10 cellular contexts compared by ENCODE assay signal in genomic region chr18:13539050-13539449, GRCh38.
DNase-seq lines count a peak whose midpoint lies in the region; ATAC-seq, FAIRE-seq and TF ChIP-seq lines count a peak whose summit lies in the region.
"Had no signal": no experiment of that assay in that cellular context is flagged by ENCODE, and none has a peak within 500 bp of the region (broad histone marks: within the 10 kb centered on the region; RNA-seq: fewer than 3 reads in every experiment).

No MANE protein-coding gene starts in this region.

- WGBS in hepatocyte (ENCODE audit: low lambda C conversion rate, missing lambda C conversion rate): 41% methylated on average over 6 of the region's 6 CpGs

- BruUV-seq in A673 (replicated peaks; lab: Mats Ljungman, UMichigan): no TSS peak

- peak overlapping the region; percentile 85 for H3K27ac Mint-ChIP-seq in activated B cell treated with CpG ODN at 0.5 μM for 24 hours

- H3K9me3 Mint-ChIP-seq in activated B cell treated with CpG ODN at 0.5 μM for 24 hours: no peaks in the 10 kb centered on the region

- H3K4me1 ChIP-seq in A673 (ENCODE audit: insufficient read depth, low read length, poor library complexity, severe bottlenecking) (peaks cover 32% of the 10 kb centered on the region), hepatocyte (ENCODE audit: insufficient read depth) (peaks cover 56% of the 10 kb centered on the region)

- intact Hi-C loops in A673 (cut with micrococcal nuclease; ENCODE audit: unreplicated experiment): no loop called here
- intact Hi-C loops in activated B cell treated with CpG ODN at 0.5 μM for 24 hours (cut with micrococcal nuclease): loop anchor here (1.0 to 5.0 kb wide), 3 partner anchors 28 to 72 kb away; no protein-coding TSS in a partner anchor

- H3K27me3 Mint-ChIP-seq in activated B cell treated with CpG ODN at 0.5 μM for 24 hours: no peaks in the 10 kb centered on the region

- peaks cover 44% of the 10 kb centered on the region for H3K4me1 Mint-ChIP-seq in activated B cell treated with CpG ODN at 0.5 μM for 24 hours

- no peaks in the 10 kb centered on the region for H4K20me1 ChIP-seq in hepatocyte (ENCODE audit: insufficient read depth, poor library complexity, severe bottlenecking)

- peak overlapping the region; percentile 22 for H3K4me2 ChIP-seq in hepatocyte

- FAIRE-seq in GM18507 (lab: Jason Lieb, UNC): peak; percentile 55
- FAIRE-seq: TTC549 had no signal

- DNase-seq in A673 (ENCODE audit: low spot score) (peak; percentile 42), GM18507 (ENCODE audit: extremely low spot score, insufficient read length, low read depth) (no peak), activated B cell treated with CpG ODN at 0.5 μM for 24 hours (no peak), hepatocyte (ENCODE audit: low spot score) (no peak), AG20443 (ENCODE audit: low spot score) (no peak), DMS53 treated with DMSO at 0.1 percent for 48 hours (lab: John Stamatoyannopoulos, UW; ENCODE audit: unreplicated experiment) (no peak), GM19240 (ENCODE audit: insufficient read length, low spot score) (no peak)
- DNase-seq: NCI-H187 had no signal

- CTCF ChIA-PET in A673 (lab: Charles Lee): no interaction called here
- CTCF ChIA-PET in activated B cell treated with CpG ODN at 0.5 μM for 24 hours (lab: Charles Lee): interaction anchor here (1.4 to 2.4 kb wide), 2 partner anchors 19 to 90 kb away, joined by 6 to 11 read pairs; no protein-coding TSS in a partner anchor

- H3K27me3 ChIP-seq in A673 (replicated peaks; ENCODE audit: insufficient read depth, low read depth, low read length, poor library complexity) (peaks cover 5% of the 10 kb centered on the region), hepatocyte (no peaks in the 10 kb centered on the region)

- H3K9me2 ChIP-seq in hepatocyte (replicated peaks; ENCODE audit: insufficient read depth): no peaks in the 10 kb centered on the region

- H3K9me3 ChIP-seq in A673 (ENCODE audit: low read depth, low read length, poor library complexity, severe bottlenecking) (no peaks in the 10 kb centered on the region), hepatocyte (ENCODE audit: low read depth) (no peaks in the 10 kb centered on the region)

- H3K36me3 ChIP-seq in A673 (ENCODE audit: insufficient read depth, low read length, poor library complexity, severe bottlenecking) (no peaks in the 10 kb centered on the region), hepatocyte (replicated peaks; ENCODE audit: insufficient read depth, low read depth) (no peaks in the 10 kb centered on the region)

- H3K36me3 Mint-ChIP-seq in activated B cell treated with CpG ODN at 0.5 μM for 24 hours (ENCODE audit: low read depth): no peaks in the 10 kb centered on the region

- ATAC-seq in activated B cell treated with CpG ODN at 0.5 μM for 24 hours (ENCODE audit: low read depth): peak; percentile 81
- no peak for ATAC-seq in GM18520 (IDR thresholded peaks at IDR 0.05; ENCODE audit: unreplicated experiment)

- H3K27ac ChIP-seq in A673 (ENCODE audit: low read depth, low read length, poor library complexity, severe bottlenecking): no peak overlapping the region
- H3K27ac ChIP-seq in hepatocyte: peak overlapping the region; percentile 72

- peaks cover 2% of the 10 kb centered on the region for H3K79me2 ChIP-seq in hepatocyte

- peak overlapping the region; percentile 75 for H3K4me3 Mint-ChIP-seq in activated B cell treated with CpG ODN at 0.5 μM for 24 hours

- POLR2A ChIA-PET in A673 (lab: Charles Lee; ENCODE audit: low non-redundant PET): no interaction called here
- POLR2A ChIA-PET in activated B cell treated with CpG ODN at 0.5 μM for 24 hours (lab: Charles Lee): interaction anchor here (0.6 to 2.1 kb wide), 6 partner anchors 11 to 489 kb away, joined by 3 to 11 read pairs (median 4); no protein-coding TSS in a partner anchor

- H3K4me3 ChIP-seq in A673 (ENCODE audit: low read depth, low read length, poor library complexity, severe bottlenecking) (no peak overlapping the region), hepatocyte (no peak overlapping the region)

- no peak overlapping the region for H2AFZ ChIP-seq in hepatocyte

- TF ChIP-seq CTCF in A673 (conservative IDR thresholded peaks at IDR 0.05; ENCODE audit: low read depth, low read length) (no peak), activated B cell treated with CpG ODN at 0.5 μM for 24 hours (IDR thresholded peaks at IDR 0.05) (no peak), hepatocyte (IDR thresholded peaks at IDR 0.05; ENCODE audit: poor library complexity) (no peak)
